9 cellular contexts compared by ENCODE assay signal in genomic region chr5:1386274-1386717, GRCh38. TPM values are rescaled to one million over a fixed set of nuclear protein-coding genes. Genes with fewer than 3 reads are reported as not detected.
DNase-seq lines count a peak whose midpoint lies in the region; ATAC-seq, FAIRE-seq and TF ChIP-seq lines count a peak whose summit lies in the region.
"Had no signal": no experiment of that assay in that cellular context is flagged by ENCODE, and none has a peak within 500 bp of the region (broad histone marks: within the 10 kb centered on the region; RNA-seq: fewer than 3 reads in every experiment).

No MANE protein-coding gene starts in this region.

- peak overlapping the region; percentile 86 for H3K4me2 ChIP-seq in DND-41 (ENCODE audit: insufficient read depth, low read length)
- H3K4me2 ChIP-seq in Loucy (ENCODE audit: low read depth, low read length, poor library complexity, severe bottlenecking): peak overlapping the region; percentile 84
- H3K4me2 ChIP-seq in HepG2 (ENCODE audit: low read depth, low read length): peak overlapping the region; percentile 86

- H3K4me1 ChIP-seq in DND-41 (ENCODE audit: insufficient read depth, low read length): peaks cover 20% of the 10 kb centered on the region
- H3K4me1 ChIP-seq in Loucy (ENCODE audit: insufficient read depth, low read length, poor library complexity, severe bottlenecking): peaks cover 13% of the 10 kb centered on the region
- H3K4me1 ChIP-seq in HepG2 (ENCODE audit: insufficient read depth, low read length): peaks cover 9% of the 10 kb centered on the region; the same call in 1 of the 2 replicates

- CTCF ChIA-PET in activated B cell treated with CpG ODN at 0.5 μM for 24 hours (lab: Charles Lee) (interaction anchor here (1.7 kb wide), 1 partner anchor 42 kb away, joined by 3 read pairs; no protein-coding TSS in a partner anchor), HepG2 (lab: Yijun Ruan, JAX; ENCODE audit: low intra/inter-chr PET ratio, low total read pairs) (no interaction called here)

- H3K4me3 ChIP-seq in DND-41 (ENCODE audit: low read depth in 1 of 2, low read length in 2 of 2) (peak overlapping the region; percentile 28 to 60; a peak in 3 of 4 replicates), Loucy (ENCODE audit: low read length, poor library complexity, severe bottlenecking) (peak overlapping the region; percentile 77), HepG2 (replicated peaks in 1 of 3; ENCODE audit: insufficient read depth in 1 of 3, low read depth in 2 of 3, low read length in 3 of 3) (peak overlapping the region; percentile 50 to 71 (median 58))

- H3K9me2 ChIP-seq in Loucy (replicated peaks; ENCODE audit: low read depth, low read length): no peaks in the 10 kb centered on the region

- no peaks in the 10 kb centered on the region for H4K20me1 ChIP-seq in DND-41 (ENCODE audit: insufficient read depth, low read length)
- H4K20me1 ChIP-seq in Loucy (ENCODE audit: insufficient read depth, low read length, poor library complexity, severe bottlenecking): no peaks in the 10 kb centered on the region
- no peaks in the 10 kb centered on the region for H4K20me1 ChIP-seq in HepG2 (ENCODE audit: insufficient read depth, low read length)

- intact Hi-C loops in activated B cell treated with CpG ODN at 0.5 μM for 24 hours (cut with micrococcal nuclease): no loop called here
- intact Hi-C loops in HepG2 (cut with micrococcal nuclease; ENCODE audit: unreplicated experiment): no loop called here

- no peaks in the 10 kb centered on the region for H3K9me3 Mint-ChIP-seq in activated B cell treated with CpG ODN at 0.5 μM for 24 hours

- no TSS peak for BruUV-seq in HepG2 (replicated peaks; lab: Mats Ljungman, UMichigan)

- H3K9ac ChIP-seq in DND-41 (ENCODE audit: low read depth, low read length): peak overlapping the region; percentile 68
- peak overlapping the region; percentile 66 for H3K9ac ChIP-seq in Loucy (ENCODE audit: low read depth, low read length, poor library complexity, severe bottlenecking)
- H3K9ac ChIP-seq in HepG2 (ENCODE audit: insufficient read depth, low read depth, low read length): no peak overlapping the region

- H3K79me2 ChIP-seq in DND-41 (ENCODE audit: insufficient read depth, low read length) (no peaks in the 10 kb centered on the region), Loucy (ENCODE audit: insufficient read depth, low read length) (no peaks in the 10 kb centered on the region), HepG2 (ENCODE audit: insufficient read depth, low read length) (no peaks in the 10 kb centered on the region)

- H2AFZ ChIP-seq in DND-41 (ENCODE audit: low read depth, low read length) (peak overlapping the region; percentile 82), Loucy (ENCODE audit: low read length) (peak overlapping the region; percentile 92), HepG2 (ENCODE audit: low read length) (no peak overlapping the region)

- in situ Hi-C loops in HepG2 (cut with HindIII; ENCODE audit: extremely low pct_ligation_motif_present, low pct_unique_long_range_greater_than_20kb): loop anchor here (10.0 kb wide), 1 partner anchor 259 kb away; no protein-coding TSS in a partner anchor

- no peak for FAIRE-seq in HepG2 (lab: Jason Lieb, UNC)
- FAIRE-seq: colon had no signal

- no peak for TF ChIP-seq POLR2A in HepG2 (IDR thresholded peaks at IDR 0.05; ENCODE audit: insufficient read depth in 1 of 2, low read depth in 2 of 2, low read length in 2 of 2)

- under 1% methylated on average over 21 of the region's 36 CpGs for WGBS in HepG2 (ENCODE audit: low lambda C conversion rate)

- peak; percentile 81 for ATAC-seq in DND-41 (ENCODE audit: insufficient read depth, low read depth)
- peak; percentile 55 for ATAC-seq in GM21723 (IDR thresholded peaks at IDR 0.05; ENCODE audit: unreplicated experiment)
- ATAC-seq in activated B cell treated with CpG ODN at 0.5 μM for 24 hours (ENCODE audit: low read depth): peak; percentile 66
- ATAC-seq in HepG2: peak; percentile 61

- H3K27me3 ChIP-seq in DND-41 (ENCODE audit: insufficient read depth, low read length, poor library complexity) (peaks cover 6% of the 10 kb centered on the region), Loucy (ENCODE audit: insufficient read depth, low read length, poor library complexity, severe bottlenecking) (no peaks in the 10 kb centered on the region), HepG2 (ENCODE audit: control insufficient read depth in 1 of 2, insufficient read depth in 2 of 2, low read length in 2 of 2) (peaks cover 25 to 85% of the 10 kb centered on the region in 2 experiments)

- H3K36me3 ChIP-seq in DND-41 (ENCODE audit: insufficient read depth, low read length) (no peaks in the 10 kb centered on the region), Loucy (ENCODE audit: insufficient read depth, low read length) (no peaks in the 10 kb centered on the region), HepG2 (replicated peaks in 1 of 2; ENCODE audit: control insufficient read depth in 1 of 2, insufficient read depth in 2 of 2, low read length in 2 of 2) (no peaks in the 10 kb centered on the region)

- peaks cover 23% of the 10 kb centered on the region for H3K4me1 Mint-ChIP-seq in activated B cell treated with CpG ODN at 0.5 μM for 24 hours

- peak overlapping the region; percentile 92 for H3K27ac Mint-ChIP-seq in activated B cell treated with CpG ODN at 0.5 μM for 24 hours

- peak; percentile 68 for DNase-seq in DND-41
- DNase-seq in activated B cell treated with CpG ODN at 0.5 μM for 24 hours: peak; percentile 57
- peak; percentile 40 for DNase-seq in cerebellar cortex (ENCODE audit: low spot score)
- DNase-seq in HepG2 (ENCODE audit: low spot score): no peak
- peak; percentile 63 for DNase-seq in stimulated activated CD4-positive, alpha-beta T cell treated with anti-CD3 and anti-CD28 coated beads, Interleukin-4, amount 100 ng/mL, for 24 hours
- DNase-seq in NCI-H524 treated with DMSO at 0.1 percent for 48 hours (lab: John Stamatoyannopoulos, UW): no peak

- peaks cover 2% of the 10 kb centered on the region for H3K36me3 Mint-ChIP-seq in activated B cell treated with CpG ODN at 0.5 μM for 24 hours (ENCODE audit: low read depth)

- TF ChIP-seq EP300 in HepG2 (IDR thresholded peaks at IDR 0.05; ENCODE audit: low read depth in 2 of 2, low read length in 2 of 2) (no peak), HepG2 (CRISPR knock-in tag; IDR thresholded peaks at IDR 0.05; ENCODE audit: borderline replicate concordance) (no peak)

- no peak for TF ChIP-seq RAD21 in HepG2 (CRISPR knock-in tag; IDR thresholded peaks at IDR 0.05)

- H3K9me3 ChIP-seq in DND-41 (ENCODE audit: insufficient read depth, low read length, severe bottlenecking): no peaks in the 10 kb centered on the region
- H3K9me3 ChIP-seq in Loucy (ENCODE audit: insufficient read depth, low read depth, low read length): no peaks in the 10 kb centered on the region
- H3K9me3 ChIP-seq in HepG2 (ENCODE audit: low read length): no peaks in the 10 kb centered on the region

- H3K27ac ChIP-seq in DND-41 (ENCODE audit: low read length): peak overlapping the region; percentile 57
- H3K27ac ChIP-seq in HepG2 (ENCODE audit: extremely low read length, insufficient read depth, low read length): no peak overlapping the region

- POLR2A ChIA-PET in activated B cell treated with CpG ODN at 0.5 μM for 24 hours (lab: Charles Lee): interaction anchor here (1.0 to 2.7 kb wide), 9 partner anchors 15 to 280 kb away, joined by 3 to 14 read pairs (median 5); partner anchors contain the start of gene CLPTM1L
- POLR2A ChIA-PET in HepG2 (lab: Yijun Ruan, JAX): interaction anchor here (0.8 kb wide), 1 partner anchor 19 kb away, joined by 3 read pairs; no protein-coding TSS in a partner anchor

- H3K4me3 Mint-ChIP-seq in activated B cell treated with CpG ODN at 0.5 μM for 24 hours: peak overlapping the region; percentile 96

- no peaks in the 10 kb centered on the region for H3F3A ChIP-seq in Loucy (ENCODE audit: low read depth)

- TF ChIP-seq CTCF in DND-41 (IDR thresholded peaks at IDR 0.05; ENCODE audit: borderline replicate concordance, extremely low read depth, low read length, poor library complexity, severe bottlenecking) (no peak), Loucy (conservative IDR thresholded peaks at IDR 0.05; ENCODE audit: low read length) (no peak), activated B cell treated with CpG ODN at 0.5 μM for 24 hours (IDR thresholded peaks at IDR 0.05) (no peak), HepG2 (CRISPR knock-in tag; IDR thresholded peaks at IDR 0.05) (no peak)

- peaks cover 2% of the 10 kb centered on the region for H3K27me3 Mint-ChIP-seq in activated B cell treated with CpG ODN at 0.5 μM for 24 hours

RNA-seq across cellular contexts. Expression of gene CLPTM1L, which starts 41.4 kb away (rescaled TPM):
- total RNA-seq in activated B cell treated with CpG ODN at 0.5 μM for 24 hours (87.5 and 100 TPM in 2 replicates), HepG2 (2016; rRNA removed; fragmentation: Illumina TruSeq; extraction: Trizol) (65.4 and 124 TPM in 2 replicates)
- 165 and 166 TPM in 2 replicates for total RNA-seq in HepG2 (2016; cell fraction: cytosol; rRNA removed; fragmentation: Illumina TruSeq; extraction: Trizol; ENCODE audit: low read depth)
- 72.1 and 131 TPM in 2 replicates for total RNA-seq in HepG2 (2016; cell fraction: insoluble cytoplasmic fraction; rRNA removed; fragmentation: Illumina TruSeq; extraction: Trizol)
- 271 and 285 TPM in 2 replicates for total RNA-seq in HepG2 (2016; cell fraction: membrane; rRNA removed; fragmentation: Illumina TruSeq; extraction: Trizol)
- 76.4 and 77.0 TPM in 2 replicates for total RNA-seq in HepG2 (2016; cell fraction: nucleus; rRNA removed; fragmentation: Illumina TruSeq; extraction: Trizol)
- polyA plus RNA-seq in HepG2 (2011; rRNA removed): 80.3 and 99.3 TPM in 2 replicates
- 102 and 119 TPM in 2 replicates for polyA plus RNA-seq in HepG2 (2011; cell fraction: cytosol; rRNA removed)
- 99.8 and 103 TPM in 2 replicates for polyA plus RNA-seq in HepG2 (2011; cell fraction: nucleus; rRNA removed)
- 43.6 and 60.3 TPM in 2 replicates for polyA plus RNA-seq in HepG2 (2012)
- 124 and 168 TPM in 2 replicates for polyA plus RNA-seq in HepG2 (2016; cell fraction: cytosol; fragmentation: Illumina TruSeq; extraction: Trizol; ENCODE audit: low read depth)
- 83.6 and 94.2 TPM in 2 replicates for polyA plus RNA-seq in HepG2 (2016; cell fraction: insoluble cytoplasmic fraction; fragmentation: Illumina TruSeq; extraction: Trizol; ENCODE audit: low read depth)
- 184 and 217 TPM in 2 replicates for polyA plus RNA-seq in HepG2 (2016; cell fraction: membrane; fragmentation: Illumina TruSeq; extraction: Trizol; ENCODE audit: low read depth)
- 147 and 155 TPM in 2 replicates for polyA plus RNA-seq in HepG2 (2016; cell fraction: nucleus; fragmentation: Illumina TruSeq; extraction: Trizol; ENCODE audit: insufficient read depth, low read depth)
- 281 and 712 TPM in 2 replicates for polyA minus RNA-seq in HepG2 (2011; rRNA and poly(A)+ RNA removed; ENCODE audit: low replicate concordance)
- polyA minus RNA-seq in HepG2 (2011; cell fraction: cytosol; rRNA and poly(A)+ RNA removed): 45.2 and 56.5 TPM in 2 replicates
- 37.0 and 46.2 TPM in 2 replicates for polyA minus RNA-seq in HepG2 (2011; cell fraction: nucleus; rRNA and poly(A)+ RNA removed)

RNA-seq across cellular contexts. Expression of gene SLC6A3, which starts 58.9 kb away (rescaled TPM):
- 1.4 and 2.0 TPM in 2 replicates for total RNA-seq in activated B cell treated with CpG ODN at 0.5 μM for 24 hours
- not detected in 2 replicates for total RNA-seq in HepG2 (2016; rRNA removed; fragmentation: Illumina TruSeq; extraction: Trizol)
- total RNA-seq in HepG2 (2016; cell fraction: cytosol; rRNA removed; fragmentation: Illumina TruSeq; extraction: Trizol; ENCODE audit: low read depth): not detected in 2 replicates
- not detected in 2 replicates for total RNA-seq in HepG2 (2016; cell fraction: insoluble cytoplasmic fraction; rRNA removed; fragmentation: Illumina TruSeq; extraction: Trizol)
- total RNA-seq in HepG2 (2016; cell fraction: membrane; rRNA removed; fragmentation: Illumina TruSeq; extraction: Trizol): not detected in 2 replicates
- total RNA-seq in HepG2 (2016; cell fraction: nucleus; rRNA removed; fragmentation: Illumina TruSeq; extraction: Trizol): not detected in 2 replicates
- polyA plus RNA-seq in HepG2 (2011; rRNA removed): 0.01 and 0.12 TPM in 2 replicates
- 0.03 and 0.06 TPM in 2 replicates for polyA plus RNA-seq in HepG2 (2011; cell fraction: cytosol; rRNA removed)
- polyA plus RNA-seq in HepG2 (2011; cell fraction: nucleus; rRNA removed): 0.18 and 0.36 TPM in 2 replicates
- polyA plus RNA-seq in HepG2 (2012): 0.15 and 0.17 TPM in 2 replicates
- polyA plus RNA-seq in HepG2 (2016; cell fraction: cytosol; fragmentation: Illumina TruSeq; extraction: Trizol; ENCODE audit: low read depth): not detected in 2 replicates
- not detected in 2 replicates for polyA plus RNA-seq in HepG2 (2016; cell fraction: insoluble cytoplasmic fraction; fragmentation: Illumina TruSeq; extraction: Trizol; ENCODE audit: low read depth)
- polyA plus RNA-seq in HepG2 (2016; cell fraction: membrane; fragmentation: Illumina TruSeq; extraction: Trizol; ENCODE audit: low read depth): not detected in 2 replicates
- polyA plus RNA-seq in HepG2 (2016; cell fraction: nucleus; fragmentation: Illumina TruSeq; extraction: Trizol; ENCODE audit: insufficient read depth, low read depth): not detected in 2 replicates
- 0.12 and 0.14 TPM in 2 replicates for polyA minus RNA-seq in HepG2 (2011; rRNA and poly(A)+ RNA removed; ENCODE audit: low replicate concordance)
- not detected in 2 replicates for polyA minus RNA-seq in HepG2 (2011; cell fraction: cytosol; rRNA and poly(A)+ RNA removed)
- 0.12 TPM in 1 of 2 replicates, not detected in the other for polyA minus RNA-seq in HepG2 (2011; cell fraction: nucleus; rRNA and poly(A)+ RNA removed)

Comparison
In these comparisons a context has a peak if more than half of its experiments do, and no peak if none do; other contexts are left out.
1. DNase-seq: peak in DND-41 (single experiment), activated B cell treated with CpG ODN at 0.5 μM for 24 hours (single experiment), cerebellar cortex (single experiment) and stimulated activated CD4-positive, alpha-beta T cell treated with anti-CD3 and anti-CD28 coated beads, Interleukin-4, amount 100 ng/mL, for 24 hours (single experiment); none in HepG2 (single experiment) and NCI-H524 treated with DMSO at 0.1 percent for 48 hours (single experiment).
2. Peak in every context shown above with its lines, with median percentiles within 50 percentile points of each other: ATAC-seq, H3K4me2 ChIP-seq and H3K4me3 ChIP-seq.